8 cellular contexts compared by ENCODE assay signal in genomic region chr2:128090909-128091690, GRCh38. TPM values are rescaled to one million over a fixed set of nuclear protein-coding genes. Genes with fewer than 3 reads are reported as not detected.
DNase-seq lines count a peak whose midpoint lies in the region; ATAC-seq and TF ChIP-seq lines count a peak whose summit lies in the region.

TSS of gene UGGT1 (plus strand) at chr2:128091200. CDS start at chr2:128091358, 158 bp downstream.

- in situ Hi-C loops in GM23248 (cut with MboI), result no loop called here

- H3K4me2 ChIP-seq in DND-41 (ENCODE audit: insufficient read depth, low read length), result peak within 1 kb of the TSS; percentile 61
- H3K4me2 ChIP-seq in GM23248 (ENCODE audit: unreplicated experiment), result peak within 1 kb of the TSS; percentile 92

- TF ChIP-seq CTCF in DND-41 (IDR thresholded peaks at IDR 0.05; ENCODE audit: borderline replicate concordance, extremely low read depth, low read length, poor library complexity, severe bottlenecking), result no peak

- H3F3A ChIP-seq in GM23248 (ENCODE audit: insufficient read depth), result no peaks in the 10 kb centered on the region

- no peaks in the 10 kb centered on the region for H3K9me3 Mint-ChIP-seq in activated T-helper 1 cell treated with anti-CD3 and anti-CD28 coated beads, Interleukin-12 subunit alpha, Interleukin-12 subunit beta, Interleukin-2, Interleukin-4 antibody, amounts not matched to agents 30 ng/mL and 10 ng/mL and 1 ng/mL, durations not matched to agents 14 hours and 24 hours and 36 hours
- no peaks in the 10 kb centered on the region for H3K9me3 Mint-ChIP-seq in naive B cell
- H3K9me3 Mint-ChIP-seq in stimulated activated memory B cell treated with anti-CD40 and anti-IgM and Interleukin-4, amounts not matched to agents 10 μg/mL and 1 μg/mL and 100 μg/mL, for 72 hours, result no peaks in the 10 kb centered on the region

- peaks cover 7% of the 10 kb centered on the region for H3K27me3 Mint-ChIP-seq in activated T-helper 1 cell treated with anti-CD3 and anti-CD28 coated beads, Interleukin-12 subunit alpha, Interleukin-12 subunit beta, Interleukin-2, Interleukin-4 antibody, amounts not matched to agents 30 ng/mL and 10 ng/mL and 1 ng/mL, durations not matched to agents 14 hours and 24 hours and 36 hours (ENCODE audit: insufficient read depth)
- H3K27me3 Mint-ChIP-seq in naive B cell, result peaks cover 2 to 4% (median 3%) of the 10 kb centered on the region in 3 donors
- H3K27me3 Mint-ChIP-seq in stimulated activated memory B cell treated with anti-CD40 and anti-IgM and Interleukin-4, amounts not matched to agents 10 μg/mL and 1 μg/mL and 100 μg/mL, for 72 hours, result no peaks in the 10 kb centered on the region

- peaks cover 57% of the 10 kb centered on the region for H3K79me2 ChIP-seq in DND-41 (ENCODE audit: insufficient read depth, low read length)
- H3K79me2 ChIP-seq in GM23248 (ENCODE audit: insufficient read depth), result peaks cover 50% of the 10 kb centered on the region

- H3K9me2 ChIP-seq in GM23248 (ENCODE audit: insufficient read depth), result no peaks in the 10 kb centered on the region

- H3K4me1 Mint-ChIP-seq in activated T-helper 1 cell treated with anti-CD3 and anti-CD28 coated beads, Interleukin-12 subunit alpha, Interleukin-12 subunit beta, Interleukin-2, Interleukin-4 antibody, amounts not matched to agents 30 ng/mL and 10 ng/mL and 1 ng/mL, durations not matched to agents 14 hours and 24 hours and 36 hours (ENCODE audit: low read depth), result peaks cover 38% of the 10 kb centered on the region
- H3K4me1 Mint-ChIP-seq in naive B cell, result peaks cover 24 to 52% (median 24%) of the 10 kb centered on the region in 3 donors
- H3K4me1 Mint-ChIP-seq in stimulated activated memory B cell treated with anti-CD40 and anti-IgM and Interleukin-4, amounts not matched to agents 10 μg/mL and 1 μg/mL and 100 μg/mL, for 72 hours, result peaks cover 29% of the 10 kb centered on the region

- H3K27me3 ChIP-seq in DND-41 (ENCODE audit: insufficient read depth, low read length, poor library complexity) (no peaks in the 10 kb centered on the region), GM23248 (replicated peaks; ENCODE audit: insufficient read depth) (no peaks in the 10 kb centered on the region)

- DNase-seq in DND-41 (peak; percentile 94), GM23248 (peak; percentile 98), Kasumi-1 (lab: John Stamatoyannopoulos, UW) (peak; percentile 97 to 98), RPMI7951 (ENCODE audit: low read depth) (peak; percentile 98), fibroblast of gingiva (ENCODE audit: low read depth) (peak; percentile 98), naive B cell (peak; percentile 93)
- peak; percentile 93 for DNase-seq in activated T-helper 1 cell treated with anti-CD3 and anti-CD28 coated beads, Interleukin-12 subunit alpha, Interleukin-12 subunit beta, Interleukin-2, Interleukin-4 antibody, amounts not matched to agents 30 ng/mL and 10 ng/mL and 1 ng/mL, durations not matched to agents 14 hours and 24 hours and 36 hours (ENCODE audit: low spot score)

- H3K4me3 ChIP-seq in DND-41 (ENCODE audit: low read depth in 1 of 2, low read length in 2 of 2), result peak within 1 kb of the TSS; percentile 81 to 83
- peak within 1 kb of the TSS; percentile 97 for H3K4me3 ChIP-seq in GM23248

- H2AFZ ChIP-seq in DND-41 (ENCODE audit: low read depth, low read length), result peak within 1 kb of the TSS; percentile 85
- H2AFZ ChIP-seq in GM23248, result peak within 1 kb of the TSS; percentile 95

- peak within 1 kb of the TSS; percentile 90 for H3K27ac ChIP-seq in DND-41 (ENCODE audit: low read length)
- H3K27ac ChIP-seq in GM23248, result peak within 1 kb of the TSS; percentile 81

- H3K9ac ChIP-seq in DND-41 (ENCODE audit: low read depth, low read length), result peak within 1 kb of the TSS; percentile 72
- peak within 1 kb of the TSS; percentile 95 for H3K9ac ChIP-seq in GM23248

- H3K9me3 ChIP-seq in DND-41 (ENCODE audit: insufficient read depth, low read length, severe bottlenecking), result no peaks in the 10 kb centered on the region
- H3K9me3 ChIP-seq in GM23248 (ENCODE audit: low read depth), result no peaks in the 10 kb centered on the region

- H4K20me1 ChIP-seq in DND-41 (ENCODE audit: insufficient read depth, low read length), result peaks cover 16% of the 10 kb centered on the region; the same call in 1 of the 2 replicates
- no peaks in the 10 kb centered on the region for H4K20me1 ChIP-seq in GM23248 (ENCODE audit: insufficient read depth)

- peaks cover 33% of the 10 kb centered on the region for H3K4me1 ChIP-seq in DND-41 (ENCODE audit: insufficient read depth, low read length)
- H3K4me1 ChIP-seq in GM23248 (ENCODE audit: insufficient read depth), result no peaks in the 10 kb centered on the region

- peak within 1 kb of the TSS; percentile 85 for H3K27ac Mint-ChIP-seq in activated T-helper 1 cell treated with anti-CD3 and anti-CD28 coated beads, Interleukin-12 subunit alpha, Interleukin-12 subunit beta, Interleukin-2, Interleukin-4 antibody, amounts not matched to agents 30 ng/mL and 10 ng/mL and 1 ng/mL, durations not matched to agents 14 hours and 24 hours and 36 hours
- peak within 1 kb of the TSS; percentile 88 to 97 (median 93) for H3K27ac Mint-ChIP-seq in naive B cell
- peak within 1 kb of the TSS; percentile 91 for H3K27ac Mint-ChIP-seq in stimulated activated memory B cell treated with anti-CD40 and anti-IgM and Interleukin-4, amounts not matched to agents 10 μg/mL and 1 μg/mL and 100 μg/mL, for 72 hours

- H3K4me3 Mint-ChIP-seq in activated T-helper 1 cell treated with anti-CD3 and anti-CD28 coated beads, Interleukin-12 subunit alpha, Interleukin-12 subunit beta, Interleukin-2, Interleukin-4 antibody, amounts not matched to agents 30 ng/mL and 10 ng/mL and 1 ng/mL, durations not matched to agents 14 hours and 24 hours and 36 hours, result peak within 1 kb of the TSS; percentile 87
- H3K4me3 Mint-ChIP-seq in naive B cell, result peak within 1 kb of the TSS; percentile 91 to 98 (median 96)
- peak within 1 kb of the TSS; percentile 94 for H3K4me3 Mint-ChIP-seq in stimulated activated memory B cell treated with anti-CD40 and anti-IgM and Interleukin-4, amounts not matched to agents 10 μg/mL and 1 μg/mL and 100 μg/mL, for 72 hours

- H3K36me3 ChIP-seq in DND-41 (ENCODE audit: insufficient read depth, low read length) (peaks cover 11% of the 10 kb centered on the region), GM23248 (ENCODE audit: low read depth) (no peaks in the 10 kb centered on the region)

- intact Hi-C loops in activated T-helper 1 cell treated with anti-CD3 and anti-CD28 coated beads, Interleukin-12 subunit alpha, Interleukin-12 subunit beta, Interleukin-2, Interleukin-4 antibody, amounts not matched to agents 30 ng/mL and 10 ng/mL and 1 ng/mL, durations not matched to agents 14 hours and 24 hours and 36 hours (cut with micrococcal nuclease), result loop anchor here (1.0 to 5.0 kb wide), 9 partner anchors 63 to 1434 kb away; partner anchors contain the start of genes GYPC, IWS1, POLR2D and SAP130

- peaks cover 12% of the 10 kb centered on the region for H3K36me3 Mint-ChIP-seq in activated T-helper 1 cell treated with anti-CD3 and anti-CD28 coated beads, Interleukin-12 subunit alpha, Interleukin-12 subunit beta, Interleukin-2, Interleukin-4 antibody, amounts not matched to agents 30 ng/mL and 10 ng/mL and 1 ng/mL, durations not matched to agents 14 hours and 24 hours and 36 hours (ENCODE audit: low read depth)
- H3K36me3 Mint-ChIP-seq in naive B cell, result no peaks in the 10 kb centered on the region
- H3K36me3 Mint-ChIP-seq in stimulated activated memory B cell treated with anti-CD40 and anti-IgM and Interleukin-4, amounts not matched to agents 10 μg/mL and 1 μg/mL and 100 μg/mL, for 72 hours, result peaks cover 7% of the 10 kb centered on the region

- ATAC-seq in DND-41 (ENCODE audit: insufficient read depth, low read depth), result peak; percentile 97
- ATAC-seq in naive B cell (ENCODE audit: low read depth in 2 of 2), result peak; percentile 96 to 97
- ATAC-seq in stimulated activated memory B cell treated with anti-CD40 and anti-IgM and Interleukin-4, amounts not matched to agents 10 μg/mL and 1 μg/mL and 100 μg/mL, for 72 hours, result peak; percentile 100

- WGBS in GM23248 (ENCODE audit: low coverage in 1 of 2, low lambda C conversion rate in 2 of 2, missing lambda C conversion rate in 2 of 2), 2 experiments, result 1% methylated on average over 48 to 58 of the region's 59 CpGs

RNA-seq across cellular contexts. Expression of gene UGGT1, which starts in this region (rescaled TPM):
- total RNA-seq in GM23248 (2014; rRNA removed; shearing (Covaris generic)), result 53.6 and 64.4 TPM in 2 replicates
- polyA plus RNA-seq in GM23248 (2016; fragmentation: Nextera tagmentation; extraction: Ambion mirVana) (14.8 and 16.9 TPM in 2 replicates), naive B cell (ENCODE audit: low read depth in 6 of 6) (10 to 100 TPM in 5 of 6 donors, under 1 TPM in 1; 0.71 to 18.0 (median 11.3) TPM)
- 57.3 and 58.6 TPM in 2 replicates for total RNA-seq in RPMI7951 (2014; rRNA removed; shearing (Covaris generic))
- 65.2 and 70.7 TPM in 2 replicates for total RNA-seq in activated T-helper 1 cell treated with anti-CD3 and anti-CD28 coated beads, Interleukin-12 subunit alpha, Interleukin-12 subunit beta, Interleukin-2, Interleukin-4 antibody, amounts not matched to agents 30 ng/mL and 10 ng/mL and 1 ng/mL, durations not matched to agents 14 hours and 24 hours and 36 hours

Comparison
In these comparisons a context has a peak if more than half of its experiments do, and no peak if none do; other contexts are left out.
1. Peak in every context shown above with its lines: DNase-seq, ATAC-seq, H3K4me3 ChIP-seq and H3K27ac ChIP-seq.